Comparison of ENCODE assay signal across 1 cellular context in genomic region chr16:69169607-69170352, GRCh38.
TF ChIP-seq lines count a peak whose summit lies in the region.

No MANE protein-coding gene starts in this region.

TF ChIP-seq in GM23338, 12 proteins besides CTCF, POLR2A, EP300 and RAD21:
- TF ChIP-seq CREB1 (CRISPR knock-in tag; IDR thresholded peaks at IDR 0.05; ENCODE audit: low read depth) (no peak), ZNF331 (CRISPR knock-in tag; IDR thresholded peaks at IDR 0.05; ENCODE audit: low read depth) (no peak), EZH2 (IDR thresholded peaks at IDR 0.05; ENCODE audit: low read depth, unreplicated experiment) (no peak), NANOG (IDR thresholded peaks at IDR 0.05; ENCODE audit: borderline replicate concordance) (no peak), ZNF114 (CRISPR knock-in tag; IDR thresholded peaks at IDR 0.05) (no peak), EZH2phosphoT487 (IDR thresholded peaks at IDR 0.05; ENCODE audit: unreplicated experiment) (no peak)
- TF ChIP-seq, protein P1, sequence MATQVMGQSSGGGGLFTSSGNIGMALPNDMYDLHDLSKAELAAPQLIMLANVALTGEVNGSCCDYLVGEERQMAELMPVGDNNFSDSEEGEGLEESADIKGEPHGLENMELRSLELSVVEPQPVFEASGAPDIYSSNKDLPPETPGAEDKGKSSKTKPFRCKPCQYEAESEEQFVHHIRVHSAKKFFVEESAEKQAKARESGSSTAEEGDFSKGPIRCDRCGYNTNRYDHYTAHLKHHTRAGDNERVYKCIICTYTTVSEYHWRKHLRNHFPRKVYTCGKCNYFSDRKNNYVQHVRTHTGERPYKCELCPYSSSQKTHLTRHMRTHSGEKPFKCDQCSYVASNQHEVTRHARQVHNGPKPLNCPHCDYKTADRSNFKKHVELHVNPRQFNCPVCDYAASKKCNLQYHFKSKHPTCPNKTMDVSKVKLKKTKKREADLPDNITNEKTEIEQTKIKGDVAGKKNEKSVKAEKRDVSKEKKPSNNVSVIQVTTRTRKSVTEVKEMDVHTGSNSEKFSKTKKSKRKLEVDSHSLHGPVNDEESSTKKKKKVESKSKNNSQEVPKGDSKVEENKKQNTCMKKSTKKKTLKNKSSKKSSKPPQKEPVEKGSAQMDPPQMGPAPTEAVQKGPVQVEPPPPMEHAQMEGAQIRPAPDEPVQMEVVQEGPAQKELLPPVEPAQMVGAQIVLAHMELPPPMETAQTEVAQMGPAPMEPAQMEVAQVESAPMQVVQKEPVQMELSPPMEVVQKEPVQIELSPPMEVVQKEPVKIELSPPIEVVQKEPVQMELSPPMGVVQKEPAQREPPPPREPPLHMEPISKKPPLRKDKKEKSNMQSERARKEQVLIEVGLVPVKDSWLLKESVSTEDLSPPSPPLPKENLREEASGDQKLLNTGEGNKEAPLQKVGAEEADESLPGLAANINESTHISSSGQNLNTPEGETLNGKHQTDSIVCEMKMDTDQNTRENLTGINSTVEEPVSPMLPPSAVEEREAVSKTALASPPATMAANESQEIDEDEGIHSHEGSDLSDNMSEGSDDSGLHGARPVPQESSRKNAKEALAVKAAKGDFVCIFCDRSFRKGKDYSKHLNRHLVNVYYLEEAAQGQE (IDR thresholded peaks at IDR 0.05; ENCODE audit: unreplicated experiment): no peak
